Comparison of ENCODE assay signal across 29 cellular contexts in genomic region chr1:162609306-162609705, GRCh38.
"Had no signal": no experiment of that assay in that cellular context is flagged by ENCODE, and none has a peak within 500 bp of the region (broad histone marks: within the 10 kb centered on the region; RNA-seq: fewer than 3 reads in every experiment).

No MANE protein-coding gene starts in this region.

- H3K9me3 ChIP-seq: adrenal gland, body of pancreas, esophagus muscularis mucosa, gastrocnemius medialis, heart left ventricle had no signal

- H3K27me3 ChIP-seq: adrenal gland, body of pancreas, dorsolateral prefrontal cortex, esophagus muscularis mucosa, foreskin keratinocyte, gastrocnemius medialis, heart left ventricle had no signal

- H3K36me3 ChIP-seq: adrenal gland, gastrocnemius medialis had no signal

- DNase-seq: activated CD4-positive, alpha-beta memory T cell treated with anti-CD3 and anti-CD28 coated beads for 36 hours; activated CD4-positive, alpha-beta T cell treated with anti-CD3 and anti-CD28 coated beads for 36 hours; activated CD4-positive, alpha-beta T cell treated with anti-CD3 and anti-CD28 coated beads, Interleukin-2, amount 10 ng/mL, durations not matched to agents 24 days and 14 days; activated CD4-positive, CD25-positive, alpha-beta regulatory T cell; activated CD4-positive, CD25-positive, alpha-beta regulatory T cell treated with anti-CD3 and anti-CD28 coated beads, Interleukin-2, amount 50 U/mL, for 72 hours; activated CD8-positive, alpha-beta memory T cell treated with anti-CD3 and anti-CD28 coated beads, Interleukin-2, amount 10 ng/mL, durations not matched to agents 7 days and 5 days; activated CD8-positive, alpha-beta memory T cell treated with anti-CD3 and anti-CD28 coated beads, Interleukin-2, amount 50 U/mL, for 4 hours; activated CD8-positive, alpha-beta T cell treated with anti-CD3 and anti-CD28 coated beads, Interleukin-2, amount 10 ng/mL, durations not matched to agents 7 days and 5 days; activated effector memory CD4-positive, alpha-beta T cell treated with anti-CD3 and anti-CD28 coated beads, Interleukin-2, amount 50 U/mL, for 16 hours; activated naive CD4-positive, alpha-beta T cell treated with anti-CD3 and anti-CD28 coated beads for 36 hours; activated naive CD8-positive, alpha-beta T cell treated with anti-CD3 and anti-CD28 coated beads for 36 hours; activated naive CD8-positive, alpha-beta T cell treated with anti-CD3 and anti-CD28 coated beads, Interleukin-2, amount 50 U/mL, for 24 hours; activated T-cell treated with anti-CD3 and anti-CD28 coated beads, Interleukin-2, amount 50 U/mL, for 1 hour; activated T-cell treated with anti-CD3 and anti-CD28 coated beads, Interleukin-2, amount 50 U/mL, for 48 hours; adrenal gland; amygdala; aorta; body of pancreas; effector memory CD4-positive, alpha-beta T cell; endodermal cell; erythroblast; foreskin keratinocyte; gastrocnemius medialis; glutamatergic neuron; heart left ventricle; T-helper 2 cell had no signal

- ATAC-seq: activated CD4-positive, alpha-beta T cell treated with anti-CD3 and anti-CD28 coated beads for 36 hours; activated CD8-positive, alpha-beta memory T cell treated with anti-CD3 and anti-CD28 coated beads, Interleukin-2, amount 10 ng/mL, durations not matched to agents 7 days and 5 days; activated CD8-positive, alpha-beta T cell treated with anti-CD3 and anti-CD28 coated beads, Interleukin-2, amount 10 ng/mL, durations not matched to agents 7 days and 5 days; activated naive CD8-positive, alpha-beta T cell treated with anti-CD3 and anti-CD28 coated beads, Interleukin-2, amount 50 U/mL, for 24 hours; body of pancreas; foreskin keratinocyte; gastrocnemius medialis had no signal

- H3K27ac ChIP-seq: adrenal gland, body of pancreas, coronary artery, dorsolateral prefrontal cortex, esophagus muscularis mucosa, foreskin keratinocyte, gastrocnemius medialis had no signal

- H3K4me3 ChIP-seq: adrenal gland, body of pancreas, coronary artery, dorsolateral prefrontal cortex, esophagus muscularis mucosa, gastrocnemius medialis, heart left ventricle had no signal
